1 cellular context compared by ENCODE assay signal in the genomic region with DNA sequence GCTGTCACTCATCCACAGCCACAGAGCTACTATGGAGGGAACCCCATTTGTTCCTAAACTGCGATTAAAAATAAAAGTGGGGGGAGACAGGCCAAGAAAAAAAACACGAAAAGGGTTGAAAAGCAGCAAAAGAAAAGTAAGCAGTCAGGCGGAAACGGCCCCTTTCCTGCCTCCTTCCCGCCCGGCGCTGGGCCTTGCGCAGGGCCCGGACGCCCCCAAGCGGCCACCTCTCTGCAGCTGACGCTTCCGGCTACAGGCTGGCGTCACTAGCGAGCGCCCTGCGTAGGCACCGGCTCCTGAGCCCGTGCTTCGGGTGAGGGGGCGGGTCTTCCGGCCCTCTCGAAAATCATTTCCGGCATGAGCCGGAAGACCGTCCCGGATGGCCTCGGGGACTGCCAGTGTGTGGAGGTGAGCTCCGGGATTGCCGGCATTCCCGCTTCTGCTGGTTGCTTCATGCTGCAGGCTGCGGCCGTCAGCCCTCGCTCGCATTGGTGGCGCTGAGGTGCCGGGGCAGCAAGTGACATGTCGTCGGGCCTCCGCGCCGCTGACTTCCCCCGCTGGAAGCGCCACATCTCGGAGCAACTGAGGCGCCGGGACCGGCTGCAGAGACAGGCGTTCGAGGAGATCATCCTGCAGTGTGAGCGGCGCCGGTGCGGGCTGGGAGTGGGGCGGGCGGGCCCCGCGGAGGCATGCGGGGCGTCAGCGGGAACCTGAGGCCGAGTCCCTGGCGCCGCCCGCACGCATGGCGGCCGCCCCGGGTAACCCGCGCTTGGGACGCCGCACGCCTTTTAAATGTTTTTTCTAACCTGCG.
A peak's percentile ranks its signal among the peaks of the same experiment; 100 is the strongest.
TF ChIP-seq lines count a peak whose summit lies in the region.

A gene (plus strand): TSS at position 368 of the 811 bp plus-strand sequence. CDS start 155 bp downstream, at position 523.

TF ChIP-seq in K562, 482 proteins besides CTCF, POLR2A, EP300 and RAD21 (continued from another document and continues in another):
- TF ChIP-seq, protein P1, sequence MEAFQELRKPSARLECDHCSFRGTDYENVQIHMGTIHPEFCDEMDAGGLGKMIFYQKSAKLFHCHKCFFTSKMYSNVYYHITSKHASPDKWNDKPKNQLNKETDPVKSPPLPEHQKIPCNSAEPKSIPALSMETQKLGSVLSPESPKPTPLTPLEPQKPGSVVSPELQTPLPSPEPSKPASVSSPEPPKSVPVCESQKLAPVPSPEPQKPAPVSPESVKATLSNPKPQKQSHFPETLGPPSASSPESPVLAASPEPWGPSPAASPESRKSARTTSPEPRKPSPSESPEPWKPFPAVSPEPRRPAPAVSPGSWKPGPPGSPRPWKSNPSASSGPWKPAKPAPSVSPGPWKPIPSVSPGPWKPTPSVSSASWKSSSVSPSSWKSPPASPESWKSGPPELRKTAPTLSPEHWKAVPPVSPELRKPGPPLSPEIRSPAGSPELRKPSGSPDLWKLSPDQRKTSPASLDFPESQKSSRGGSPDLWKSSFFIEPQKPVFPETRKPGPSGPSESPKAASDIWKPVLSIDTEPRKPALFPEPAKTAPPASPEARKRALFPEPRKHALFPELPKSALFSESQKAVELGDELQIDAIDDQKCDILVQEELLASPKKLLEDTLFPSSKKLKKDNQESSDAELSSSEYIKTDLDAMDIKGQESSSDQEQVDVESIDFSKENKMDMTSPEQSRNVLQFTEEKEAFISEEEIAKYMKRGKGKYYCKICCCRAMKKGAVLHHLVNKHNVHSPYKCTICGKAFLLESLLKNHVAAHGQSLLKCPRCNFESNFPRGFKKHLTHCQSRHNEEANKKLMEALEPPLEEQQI (IDR thresholded peaks at IDR 0.05), result peak; percentile 71; the same call in 1 of the 2 replicates
- TF ChIP-seq ZFX (CRISPR knock-in tag; IDR thresholded peaks at IDR 0.05) (peak; percentile 63), BHLHE40 (IDR thresholded peaks at IDR 0.05; ENCODE audit: low read length) (peak; percentile 87), FIP1L1 (IDR thresholded peaks at IDR 0.05; ENCODE audit: low read depth, low read length, poor library complexity, severe bottlenecking) (peak; percentile 44), TAF1 (IDR thresholded peaks at IDR 0.05; ENCODE audit: control insufficient read depth, extremely low read depth, insufficient read depth, low read length, severe bottlenecking) (peak; percentile 72), RCOR1 (IDR thresholded peaks at IDR 0.05; ENCODE audit: borderline replicate concordance in 1 of 2, low read depth in 2 of 2, low read length in 2 of 2) (peak in 1 of 2 experiments; percentile 48; a peak in 1 of 4 replicates), PHF8 (IDR thresholded peaks at IDR 0.05; ENCODE audit: borderline replicate concordance, low read length) (peak; percentile 81; the same call in 1 of the 2 replicates), XRCC5 (IDR thresholded peaks at IDR 0.05; ENCODE audit: low read depth, low read length) (peak; percentile 80), POLR2B (IDR thresholded peaks at IDR 0.05; ENCODE audit: low read depth, partially characterized antibody) (peak; percentile 54), POLR2G (IDR thresholded peaks at IDR 0.05; ENCODE audit: low read depth, low read length) (peak; percentile 92), ARID2 (IDR thresholded peaks at IDR 0.05) (peak; percentile 70; the same call in 1 of the 2 replicates), C11orf30 (IDR thresholded peaks at IDR 0.05; ENCODE audit: low read depth) (peak; percentile 92), BRD9 (IDR thresholded peaks at IDR 0.05; ENCODE audit: low read depth, partially characterized antibody) (peak; percentile 82), CREM (IDR thresholded peaks at IDR 0.05; ENCODE audit: low read depth) (peak; percentile 99), ZNF644 (tag; IDR thresholded peaks at IDR 0.05; ENCODE audit: low read depth) (no peak), JUND (IDR thresholded peaks at IDR 0.05; ENCODE audit: borderline replicate concordance, low read depth, low read length) (peak; percentile 65; the same call in 1 of the 2 replicates), JUND (tag; IDR thresholded peaks at IDR 0.05; ENCODE audit: borderline replicate concordance, low read depth, low read length) (peak; percentile 9; the same call in 1 of the 3 replicates), SAP30 (IDR thresholded peaks at IDR 0.05; ENCODE audit: borderline replicate concordance, insufficient read depth, low read depth, low read length, poor library complexity, severe bottlenecking) (peak; percentile 90), HCFC1 (IDR thresholded peaks at IDR 0.05; ENCODE audit: low read depth, low read length) (peak; percentile 72), STAG1 (CRISPR knock-in tag; IDR thresholded peaks at IDR 0.05; ENCODE audit: borderline replicate concordance) (peak; percentile 57; the same call in 1 of the 2 replicates), NRF1 (conservative IDR thresholded peaks at IDR 0.05 in 1 of 2, IDR thresholded peaks at IDR 0.05 in 1 of 2) (peak; percentile 70 to 71), RNF2 (IDR thresholded peaks at IDR 0.05) (no peak), KAT7 (CRISPR knock-in tag; IDR thresholded peaks at IDR 0.05; ENCODE audit: borderline replicate concordance) (peak; percentile 53; the same call in 1 of the 2 replicates), ETV5 (CRISPR knock-in tag; IDR thresholded peaks at IDR 0.05; ENCODE audit: low read depth) (peak; percentile 94), KDM5B (IDR thresholded peaks at IDR 0.05; ENCODE audit: insufficient replicate concordance, low read depth, low read length) (peak; percentile 48), E2F3 (CRISPR knock-in tag; IDR thresholded peaks at IDR 0.05) (peak; percentile 33; the same call in 1 of the 2 replicates), TRIM24 (IDR thresholded peaks at IDR 0.05) (peak in 1 of 2 experiments; percentile 26; a peak in 1 of 4 replicates), KHSRP (IDR thresholded peaks at IDR 0.05) (peak; percentile 21; the same call in 1 of the 2 replicates), MEIS2 (IDR thresholded peaks at IDR 0.05; ENCODE audit: partially characterized antibody) (no peak), EP400 (IDR thresholded peaks at IDR 0.05) (peak; percentile 75), EWSR1 (IDR thresholded peaks at IDR 0.05; ENCODE audit: borderline replicate concordance, low read depth, partially characterized antibody) (no peak), NR2C2 (CRISPR knock-in tag; IDR thresholded peaks at IDR 0.05) (no peak), NR2C2 (tag; IDR thresholded peaks at IDR 0.05) (peak; percentile 95), ARID1B (IDR thresholded peaks at IDR 0.05) (peak; percentile 24; the same call in 1 of the 2 replicates), NFIC (IDR thresholded peaks at IDR 0.05) (peak; percentile 16; the same call in 1 of the 2 replicates), BCOR (IDR thresholded peaks at IDR 0.05) (peak; percentile 99; the same call in 1 of the 2 replicates), CC2D1A (IDR thresholded peaks at IDR 0.05) (peak; percentile 84; the same call in 1 of the 2 replicates), SUPT5H (IDR thresholded peaks at IDR 0.05) (peak; percentile 76), KLF13 (tag; IDR thresholded peaks at IDR 0.05; ENCODE audit: borderline replicate concordance, low read depth) (0 out of 2 replicates have a peak, but pooled peaks have one; percentile 9), GABPB1 (CRISPR knock-in tag; IDR thresholded peaks at IDR 0.05) (peak; percentile 95)
- TF ChIP-seq, protein P2, sequence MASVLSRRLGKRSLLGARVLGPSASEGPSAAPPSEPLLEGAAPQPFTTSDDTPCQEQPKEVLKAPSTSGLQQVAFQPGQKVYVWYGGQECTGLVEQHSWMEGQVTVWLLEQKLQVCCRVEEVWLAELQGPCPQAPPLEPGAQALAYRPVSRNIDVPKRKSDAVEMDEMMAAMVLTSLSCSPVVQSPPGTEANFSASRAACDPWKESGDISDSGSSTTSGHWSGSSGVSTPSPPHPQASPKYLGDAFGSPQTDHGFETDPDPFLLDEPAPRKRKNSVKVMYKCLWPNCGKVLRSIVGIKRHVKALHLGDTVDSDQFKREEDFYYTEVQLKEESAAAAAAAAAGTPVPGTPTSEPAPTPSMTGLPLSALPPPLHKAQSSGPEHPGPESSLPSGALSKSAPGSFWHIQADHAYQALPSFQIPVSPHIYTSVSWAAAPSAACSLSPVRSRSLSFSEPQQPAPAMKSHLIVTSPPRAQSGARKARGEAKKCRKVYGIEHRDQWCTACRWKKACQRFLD (CRISPR knock-in tag; IDR thresholded peaks at IDR 0.05), result peak; percentile 75
- TF ChIP-seq, protein P3, sequence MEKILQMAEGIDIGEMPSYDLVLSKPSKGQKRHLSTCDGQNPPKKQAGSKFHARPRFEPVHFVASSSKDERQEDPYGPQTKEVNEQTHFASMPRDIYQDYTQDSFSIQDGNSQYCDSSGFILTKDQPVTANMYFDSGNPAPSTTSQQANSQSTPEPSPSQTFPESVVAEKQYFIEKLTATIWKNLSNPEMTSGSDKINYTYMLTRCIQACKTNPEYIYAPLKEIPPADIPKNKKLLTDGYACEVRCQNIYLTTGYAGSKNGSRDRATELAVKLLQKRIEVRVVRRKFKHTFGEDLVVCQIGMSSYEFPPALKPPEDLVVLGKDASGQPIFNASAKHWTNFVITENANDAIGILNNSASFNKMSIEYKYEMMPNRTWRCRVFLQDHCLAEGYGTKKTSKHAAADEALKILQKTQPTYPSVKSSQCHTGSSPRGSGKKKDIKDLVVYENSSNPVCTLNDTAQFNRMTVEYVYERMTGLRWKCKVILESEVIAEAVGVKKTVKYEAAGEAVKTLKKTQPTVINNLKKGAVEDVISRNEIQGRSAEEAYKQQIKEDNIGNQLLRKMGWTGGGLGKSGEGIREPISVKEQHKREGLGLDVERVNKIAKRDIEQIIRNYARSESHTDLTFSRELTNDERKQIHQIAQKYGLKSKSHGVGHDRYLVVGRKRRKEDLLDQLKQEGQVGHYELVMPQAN (IDR thresholded peaks at IDR 0.05; ENCODE audit: borderline replicate concordance), result peak; percentile 85
- TF ChIP-seq, protein P4, sequence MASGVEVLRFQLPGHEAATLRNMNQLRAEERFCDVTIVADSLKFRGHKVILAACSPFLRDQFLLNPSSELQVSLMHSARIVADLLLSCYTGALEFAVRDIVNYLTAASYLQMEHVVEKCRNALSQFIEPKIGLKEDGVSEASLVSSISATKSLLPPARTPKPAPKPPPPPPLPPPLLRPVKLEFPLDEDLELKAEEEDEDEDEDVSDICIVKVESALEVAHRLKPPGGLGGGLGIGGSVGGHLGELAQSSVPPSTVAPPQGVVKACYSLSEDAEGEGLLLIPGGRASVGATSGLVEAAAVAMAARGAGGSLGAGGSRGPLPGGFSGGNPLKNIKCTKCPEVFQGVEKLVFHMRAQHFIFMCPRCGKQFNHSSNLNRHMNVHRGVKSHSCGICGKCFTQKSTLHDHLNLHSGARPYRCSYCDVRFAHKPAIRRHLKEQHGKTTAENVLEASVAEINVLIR (CRISPR knock-in tag; IDR thresholded peaks at IDR 0.05), result peak; percentile 93
- TF ChIP-seq, protein P5, sequence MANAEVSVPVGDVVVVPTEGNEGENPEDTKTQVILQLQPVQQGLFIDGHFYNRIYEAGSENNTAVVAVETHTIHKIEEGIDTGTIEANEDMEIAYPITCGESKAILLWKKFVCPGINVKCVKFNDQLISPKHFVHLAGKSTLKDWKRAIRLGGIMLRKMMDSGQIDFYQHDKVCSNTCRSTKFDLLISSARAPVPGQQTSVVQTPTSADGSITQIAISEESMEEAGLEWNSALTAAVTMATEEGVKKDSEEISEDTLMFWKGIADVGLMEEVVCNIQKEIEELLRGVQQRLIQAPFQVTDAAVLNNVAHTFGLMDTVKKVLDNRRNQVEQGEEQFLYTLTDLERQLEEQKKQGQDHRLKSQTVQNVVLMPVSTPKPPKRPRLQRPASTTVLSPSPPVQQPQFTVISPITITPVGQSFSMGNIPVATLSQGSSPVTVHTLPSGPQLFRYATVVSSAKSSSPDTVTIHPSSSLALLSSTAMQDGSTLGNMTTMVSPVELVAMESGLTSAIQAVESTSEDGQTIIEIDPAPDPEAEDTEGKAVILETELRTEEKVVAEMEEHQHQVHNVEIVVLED (CRISPR knock-in tag; IDR thresholded peaks at IDR 0.05), result peak; percentile 48
- TF ChIP-seq, protein P6, sequence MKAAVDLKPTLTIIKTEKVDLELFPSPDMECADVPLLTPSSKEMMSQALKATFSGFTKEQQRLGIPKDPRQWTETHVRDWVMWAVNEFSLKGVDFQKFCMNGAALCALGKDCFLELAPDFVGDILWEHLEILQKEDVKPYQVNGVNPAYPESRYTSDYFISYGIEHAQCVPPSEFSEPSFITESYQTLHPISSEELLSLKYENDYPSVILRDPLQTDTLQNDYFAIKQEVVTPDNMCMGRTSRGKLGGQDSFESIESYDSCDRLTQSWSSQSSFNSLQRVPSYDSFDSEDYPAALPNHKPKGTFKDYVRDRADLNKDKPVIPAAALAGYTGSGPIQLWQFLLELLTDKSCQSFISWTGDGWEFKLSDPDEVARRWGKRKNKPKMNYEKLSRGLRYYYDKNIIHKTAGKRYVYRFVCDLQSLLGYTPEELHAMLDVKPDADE (conservative IDR thresholded peaks at IDR 0.05; ENCODE audit: control insufficient read depth, low read depth, low read length), result peak; percentile 81
- TF ChIP-seq, protein P7, sequence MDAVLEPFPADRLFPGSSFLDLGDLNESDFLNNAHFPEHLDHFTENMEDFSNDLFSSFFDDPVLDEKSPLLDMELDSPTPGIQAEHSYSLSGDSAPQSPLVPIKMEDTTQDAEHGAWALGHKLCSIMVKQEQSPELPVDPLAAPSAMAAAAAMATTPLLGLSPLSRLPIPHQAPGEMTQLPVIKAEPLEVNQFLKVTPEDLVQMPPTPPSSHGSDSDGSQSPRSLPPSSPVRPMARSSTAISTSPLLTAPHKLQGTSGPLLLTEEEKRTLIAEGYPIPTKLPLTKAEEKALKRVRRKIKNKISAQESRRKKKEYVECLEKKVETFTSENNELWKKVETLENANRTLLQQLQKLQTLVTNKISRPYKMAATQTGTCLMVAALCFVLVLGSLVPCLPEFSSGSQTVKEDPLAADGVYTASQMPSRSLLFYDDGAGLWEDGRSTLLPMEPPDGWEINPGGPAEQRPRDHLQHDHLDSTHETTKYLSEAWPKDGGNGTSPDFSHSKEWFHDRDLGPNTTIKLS (IDR thresholded peaks at IDR 0.05; ENCODE audit: borderline replicate concordance, low read depth), result peak; percentile 53; the same call in 1 of the 2 replicates
- TF ChIP-seq, protein P8, sequence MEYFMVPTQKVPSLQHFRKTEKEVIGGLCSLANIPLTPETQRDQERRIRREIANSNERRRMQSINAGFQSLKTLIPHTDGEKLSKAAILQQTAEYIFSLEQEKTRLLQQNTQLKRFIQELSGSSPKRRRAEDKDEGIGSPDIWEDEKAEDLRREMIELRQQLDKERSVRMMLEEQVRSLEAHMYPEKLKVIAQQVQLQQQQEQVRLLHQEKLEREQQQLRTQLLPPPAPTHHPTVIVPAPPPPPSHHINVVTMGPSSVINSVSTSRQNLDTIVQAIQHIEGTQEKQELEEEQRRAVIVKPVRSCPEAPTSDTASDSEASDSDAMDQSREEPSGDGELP (CRISPR knock-in tag; IDR thresholded peaks at IDR 0.05; ENCODE audit: borderline replicate concordance), result peak; percentile 94
